19 cellular contexts compared by ENCODE assay signal in the genomic region with DNA sequence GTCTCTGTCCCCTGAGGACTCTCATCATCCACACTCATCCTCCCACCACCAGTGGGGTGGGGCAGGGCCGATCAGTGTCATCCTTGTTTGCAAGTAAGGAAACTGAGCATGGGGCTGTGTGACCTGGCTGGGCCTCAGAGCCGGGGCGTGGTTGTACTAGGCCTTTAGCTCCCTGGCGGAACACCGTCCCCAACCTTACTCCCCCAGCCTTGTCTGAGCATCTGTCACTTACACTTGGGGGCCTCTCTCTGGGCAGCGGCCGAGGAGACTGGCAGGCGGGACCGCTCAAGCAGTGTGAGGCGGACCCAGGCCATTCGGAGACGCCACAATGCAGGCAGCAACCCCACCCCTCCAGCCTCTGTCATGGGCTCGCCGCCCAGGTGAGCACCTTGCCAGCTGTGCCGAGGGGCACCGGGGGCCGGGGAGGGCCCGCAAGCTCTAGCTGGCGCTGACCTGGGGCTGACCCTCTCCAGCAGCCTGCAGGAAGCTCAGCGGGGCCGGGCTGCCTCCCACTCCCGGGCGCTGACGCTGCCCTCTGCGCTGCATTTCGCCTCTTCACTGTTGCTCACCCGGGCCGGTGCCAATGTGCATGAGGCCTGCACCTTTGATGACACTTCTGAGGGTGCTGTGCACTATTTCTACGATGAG.
"Had no signal": no experiment of that assay in that cellular context is flagged by ENCODE, and none has a peak within 500 bp of the region (broad histone marks: within the 10 kb centered on the region; RNA-seq: fewer than 3 reads in every experiment).

No MANE protein-coding gene starts in this region.

- H3K27ac Mint-ChIP-seq: activated CD4-positive, alpha-beta memory T cell treated with anti-CD3 and anti-CD28 coated beads for 36 hours; activated CD8-positive, alpha-beta memory T cell treated with anti-CD3 and anti-CD28 coated beads, Interleukin-2, amount 10 ng/mL, durations not matched to agents 7 days and 5 days; activated T-cell treated with anti-CD3 and anti-CD28 coated beads, Interleukin-2, amount 50 U/mL, for 72 hours; dendritic cell treated with granulocyte-macrophage colony-stimulating factor and Interleukin-4, amounts not matched to agents 40 ng/mL and 50 ng/mL, for 4 days; mesothelial cell of epicardium; stimulated activated memory B cell treated with anti-CD40 and anti-IgM and Interleukin-4, amounts not matched to agents 10 μg/mL and 1 μg/mL and 100 μg/mL, for 72 hours had no signal

- H3K9me3 Mint-ChIP-seq: activated CD4-positive, alpha-beta memory T cell treated with anti-CD3 and anti-CD28 coated beads for 36 hours; activated naive CD8-positive, alpha-beta T cell treated with anti-CD3 and anti-CD28 coated beads for 36 hours; activated T-cell treated with anti-CD3 and anti-CD28 coated beads, Interleukin-2, amount 50 U/mL, for 72 hours; dendritic cell treated with granulocyte-macrophage colony-stimulating factor and Interleukin-4, amounts not matched to agents 40 ng/mL and 50 ng/mL, for 4 days; mesothelial cell of epicardium; stimulated activated memory B cell treated with anti-CD40 and anti-IgM and Interleukin-4, amounts not matched to agents 10 μg/mL and 1 μg/mL and 100 μg/mL, for 72 hours had no signal

- DNase-seq: activated CD4-positive, alpha-beta memory T cell treated with anti-CD3 and anti-CD28 coated beads for 36 hours; activated CD8-positive, alpha-beta memory T cell treated with anti-CD3 and anti-CD28 coated beads, Interleukin-2, amount 10 ng/mL, durations not matched to agents 7 days and 5 days; activated gamma-delta T cell; activated naive CD8-positive, alpha-beta T cell treated with anti-CD3 and anti-CD28 coated beads for 36 hours; activated T-cell treated with anti-CD3 and anti-CD28 coated beads, Interleukin-2, amount 50 U/mL, for 72 hours; amygdala; brain microvascular endothelial cell; cerebellar nuclear complex; effector memory CD4-positive, alpha-beta T cell; foreskin keratinocyte; glutamatergic neuron; lower lobe of right lung had no signal

- H3K4me1 ChIP-seq: foreskin keratinocyte had no signal

- H3K4me3 Mint-ChIP-seq: activated CD4-positive, alpha-beta memory T cell treated with anti-CD3 and anti-CD28 coated beads for 36 hours; activated CD8-positive, alpha-beta memory T cell treated with anti-CD3 and anti-CD28 coated beads, Interleukin-2, amount 10 ng/mL, durations not matched to agents 7 days and 5 days; activated naive CD8-positive, alpha-beta T cell treated with anti-CD3 and anti-CD28 coated beads for 36 hours; activated T-cell treated with anti-CD3 and anti-CD28 coated beads, Interleukin-2, amount 50 U/mL, for 72 hours; dendritic cell treated with granulocyte-macrophage colony-stimulating factor and Interleukin-4, amounts not matched to agents 40 ng/mL and 50 ng/mL, for 4 days; mesothelial cell of epicardium; stimulated activated memory B cell treated with anti-CD40 and anti-IgM and Interleukin-4, amounts not matched to agents 10 μg/mL and 1 μg/mL and 100 μg/mL, for 72 hours had no signal

- H3K27me3 Mint-ChIP-seq: activated CD8-positive, alpha-beta memory T cell treated with anti-CD3 and anti-CD28 coated beads, Interleukin-2, amount 10 ng/mL, durations not matched to agents 7 days and 5 days; activated naive CD8-positive, alpha-beta T cell treated with anti-CD3 and anti-CD28 coated beads for 36 hours; dendritic cell treated with granulocyte-macrophage colony-stimulating factor and Interleukin-4, amounts not matched to agents 40 ng/mL and 50 ng/mL, for 4 days; stimulated activated memory B cell treated with anti-CD40 and anti-IgM and Interleukin-4, amounts not matched to agents 10 μg/mL and 1 μg/mL and 100 μg/mL, for 72 hours had no signal

- H3K27ac ChIP-seq: brain microvascular endothelial cell, foreskin keratinocyte, lower lobe of right lung, neutrophil, tibial nerve, vagina had no signal

- ATAC-seq: activated CD4-positive, CD25-positive, alpha-beta regulatory T cell treated with anti-CD3 and anti-CD28 coated beads, Interleukin-2, amount 50 U/mL, for 24 hours; activated CD8-positive, alpha-beta memory T cell treated with anti-CD3 and anti-CD28 coated beads, Interleukin-2, amount 10 ng/mL, durations not matched to agents 7 days and 5 days; activated T-cell treated with anti-CD3 and anti-CD28 coated beads, Interleukin-2, amount 50 U/mL, for 72 hours; foreskin keratinocyte; lower lobe of right lung; stimulated activated memory B cell treated with anti-CD40 and anti-IgM and Interleukin-4, amounts not matched to agents 10 μg/mL and 1 μg/mL and 100 μg/mL, for 72 hours had no signal

- H3K9me3 ChIP-seq: lower lobe of right lung, neutrophil, tibial nerve, vagina had no signal

- H3K27me3 ChIP-seq: brain microvascular endothelial cell, foreskin keratinocyte, neutrophil, tibial nerve, vagina had no signal

- H3K4me3 ChIP-seq: lower lobe of right lung, tibial nerve, vagina had no signal
